ENCODE assay signal across 25 cellular contexts in the genomic region with DNA sequence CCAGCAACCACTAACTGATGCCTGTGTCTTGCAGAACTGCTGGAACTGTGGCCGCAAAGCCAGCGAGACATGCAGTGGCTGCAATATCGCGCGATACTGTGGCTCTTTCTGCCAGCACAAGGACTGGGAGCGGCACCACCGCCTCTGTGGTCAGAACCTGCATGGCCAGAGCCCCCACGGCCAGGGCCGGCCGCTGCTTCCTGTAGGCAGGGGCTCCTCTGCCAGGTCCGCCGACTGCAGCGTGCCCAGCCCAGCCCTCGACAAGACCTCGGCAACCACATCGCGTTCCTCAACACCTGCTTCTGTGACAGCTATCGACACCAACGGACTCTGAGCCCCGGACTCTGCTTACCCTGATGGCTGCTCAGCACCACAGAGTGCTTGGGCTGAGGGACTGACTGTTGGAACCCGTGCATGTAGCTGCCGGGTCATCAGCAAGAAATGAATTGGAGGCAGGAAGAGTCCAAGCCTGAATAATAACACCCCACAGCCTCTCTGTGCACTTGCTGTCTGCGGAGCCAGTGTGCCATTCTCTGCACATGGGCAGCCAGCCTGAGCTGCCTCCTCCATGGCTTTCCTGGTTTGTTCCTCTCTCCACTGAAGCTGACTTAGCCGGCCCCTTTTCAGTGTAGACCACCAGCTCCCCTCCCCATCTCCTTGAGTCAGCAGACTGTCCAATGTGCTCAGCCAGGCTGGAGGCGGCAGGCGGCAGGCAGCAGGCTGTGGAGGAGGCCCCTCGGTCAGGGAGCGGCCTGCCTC. TPM values are rescaled to one million over a fixed set of nuclear protein-coding genes. Genes with fewer than 3 reads are reported as not detected.
"Had no signal": no experiment of that assay in that cellular context is flagged by ENCODE, and none has a peak within 500 bp of the region (broad histone marks: within the 10 kb centered on the region; RNA-seq: fewer than 3 reads in every experiment).

No MANE protein-coding gene starts in this region.

- H3K27ac ChIP-seq: heart left ventricle, neural progenitor cell, sigmoid colon, skin epidermis, testis, tibial nerve, upper lobe of right lung had no signal

- H3K4me1 ChIP-seq: neural progenitor cell had no signal

- FAIRE-seq: colon, endothelial cell of umbilical vein had no signal

- H2AFZ ChIP-seq: neural progenitor cell had no signal

- ATAC-seq: heart left ventricle; left ventricle myocardium superior; natural killer cell treated with Interleukin-12 subunit alpha and Interleukin-12 subunit beta and Interleukin-15 and Interleukin-18, amount 100 ng/mL, for 72 hours; stimulated activated naive B cell treated with anti-CD40 and anti-IgM and Interleukin-4, amounts not matched to agents 10 μg/mL and 1 μg/mL and 100 μg/mL, for 72 hours; stimulated activated naive CD8-positive, alpha-beta T cell treated with anti-CD3 and anti-CD28 coated beads, Interleukin-15, amount 100 ng/mL, for 72 hours; upper lobe of right lung had no signal

- H3K4me3 ChIP-seq: heart left ventricle, lung, neural progenitor cell, sigmoid colon, skin epidermis, testis, tibial nerve, upper lobe of right lung had no signal

- H3K4me2 ChIP-seq: neural progenitor cell had no signal

- DNase-seq: foreskin melanocyte; heart left ventricle; hippocampal formation; left colon; left ventricle myocardium superior; mesenchymal stem cell; midbrain; occipital lobe; sigmoid colon; stimulated activated CD4-positive, alpha-beta T cell treated with anti-CD3 and anti-CD28 coated beads, Interleukin-2, amount 100 ng/mL, for 24 hours; stimulated activated CD4-positive, alpha-beta T cell treated with anti-CD3 and anti-CD28 coated beads, Interleukin-4, amount 100 ng/mL, for 4 hours; stimulated activated naive B cell treated with anti-CD40 and anti-IgM and Interleukin-4, amounts not matched to agents 10 μg/mL and 1 μg/mL and 100 μg/mL, for 72 hours; stimulated activated naive CD8-positive, alpha-beta T cell treated with anti-CD3 and anti-CD28 coated beads, Interleukin-15, amount 100 ng/mL, for 72 hours; testis; upper lobe of right lung had no signal

- H3K36me3 ChIP-seq: neural progenitor cell had no signal

- H3K9me3 ChIP-seq: heart left ventricle, sigmoid colon, testis, tibial nerve, upper lobe of right lung had no signal

- H3K27me3 ChIP-seq: heart left ventricle, neural progenitor cell, sigmoid colon, testis, tibial nerve, upper lobe of right lung had no signal

- H3K9ac ChIP-seq: neural progenitor cell had no signal

RNA-seq across cellular contexts. Expression of gene C20orf144, which starts 17.6 kb away (rescaled TPM):
- total RNA-seq: endothelial cell of umbilical vein, glomerular endothelial cell, kidney epithelial cell, left colon, left ventricle myocardium superior, occipital lobe, subcutaneous adipose tissue, tibial nerve had no signal
- polyA plus RNA-seq: endothelial cell of umbilical vein had no signal
